ENCODE assay signal across 8 cellular contexts in the genomic region with DNA sequence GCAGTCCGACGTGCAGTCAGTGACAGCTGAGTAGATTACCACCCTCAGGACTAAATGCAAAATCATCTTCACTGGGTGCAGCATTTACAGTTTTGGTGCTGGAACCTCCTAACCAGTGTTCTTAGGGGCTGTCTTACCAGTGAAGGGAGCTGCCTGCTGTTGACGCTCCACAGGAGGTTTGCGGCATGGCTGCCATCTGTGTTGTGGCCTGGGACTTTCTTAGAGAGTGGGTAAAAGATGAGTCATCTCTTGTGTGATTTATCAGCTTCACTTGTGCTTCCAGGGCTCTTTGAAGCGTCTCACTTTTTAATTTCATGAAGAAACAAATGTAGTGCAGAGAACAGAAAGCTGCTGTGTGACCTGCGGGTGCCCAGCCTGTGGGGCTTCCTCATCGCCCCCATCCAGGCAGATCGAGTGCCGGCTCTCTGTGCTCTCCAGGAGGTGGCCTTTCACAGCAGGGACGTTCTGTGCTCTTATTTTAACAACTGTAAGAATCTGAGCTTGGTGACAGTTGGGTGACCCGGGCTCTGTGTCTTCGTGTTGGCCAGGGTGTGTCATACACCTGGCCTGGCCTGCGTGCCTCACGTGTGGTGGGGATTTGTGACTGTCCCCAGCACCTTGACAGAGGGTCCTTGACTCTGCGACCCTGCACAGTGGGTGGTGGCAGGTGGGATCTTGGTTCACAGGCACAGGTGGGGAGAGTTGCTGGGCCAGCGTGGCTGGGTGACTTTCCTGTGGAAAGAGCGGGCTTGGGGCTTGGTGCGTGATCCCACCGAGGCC.
DNase-seq lines count a peak whose midpoint lies in the region; ATAC-seq lines count a peak whose summit lies in the region.

No MANE protein-coding gene starts in this region.

- peak; percentile 84 for DNase-seq in AG08396 (ENCODE audit: low spot score)
- DNase-seq in RPMI8226: peak; percentile 34
- peak; percentile 93 for DNase-seq in activated effector memory CD4-positive, alpha-beta T cell treated with anti-CD3 and anti-CD28 coated beads, Interleukin-2, amount 50 U/mL, for 16 hours
- peak; percentile 51 for DNase-seq in hepatic stellate cell (ENCODE audit: low spot score)
- DNase-seq in stimulated activated CD4-positive, alpha-beta T cell treated with anti-CD3 and anti-CD28 coated beads, TNF-alpha, amount 100 ng/mL, for 48 hours (ENCODE audit: low read depth in 3 of 3): peak; percentile 59 to 81 (median 64)
- no peak for DNase-seq in HuH-7 (ENCODE audit: low spot score)

- ATAC-seq in GM19035 (IDR thresholded peaks at IDR 0.05; ENCODE audit: unreplicated experiment) (peak; percentile 83), HG03159 (IDR thresholded peaks at IDR 0.05; ENCODE audit: unreplicated experiment) (peak; percentile 81)
